ENCODE assay signal across 1 cellular context in genomic region chr2:121705958-121706357, GRCh38.
TF ChIP-seq lines count a peak whose summit lies in the region.

No MANE protein-coding gene starts in this region.

TF ChIP-seq in HepG2, 621 proteins besides CTCF, POLR2A, EP300 and RAD21 (continued from another document):
- TF ChIP-seq NFAT5 (CRISPR knock-in tag; IDR thresholded peaks at IDR 0.05) (no peak), PHF21A (CRISPR knock-in tag; IDR thresholded peaks at IDR 0.05) (no peak), SALL1 (CRISPR knock-in tag; IDR thresholded peaks at IDR 0.05) (peak; percentile 41; the same call in 1 of the 2 replicates), ZSCAN9 (CRISPR knock-in tag; IDR thresholded peaks at IDR 0.05; ENCODE audit: borderline replicate concordance) (0 out of 2 replicates have a peak, but pooled peaks have one; percentile 22), GMEB2 (CRISPR knock-in tag; IDR thresholded peaks at IDR 0.05; ENCODE audit: low read depth) (no peak), ZNF224 (CRISPR knock-in tag; IDR thresholded peaks at IDR 0.05) (no peak), DNMT1 (CRISPR knock-in tag; IDR thresholded peaks at IDR 0.05) (no peak), SMAD9 (CRISPR knock-in tag; IDR thresholded peaks at IDR 0.05) (no peak), SAP130 (CRISPR knock-in tag; IDR thresholded peaks at IDR 0.05; ENCODE audit: low read depth) (peak; percentile 47), ZNF367 (CRISPR knock-in tag; IDR thresholded peaks at IDR 0.05; ENCODE audit: borderline replicate concordance) (no peak), ZNF784 (CRISPR knock-in tag; IDR thresholded peaks at IDR 0.05; ENCODE audit: borderline replicate concordance) (no peak), MEIS2 (CRISPR knock-in tag; IDR thresholded peaks at IDR 0.05) (no peak), PAF1 (CRISPR knock-in tag; IDR thresholded peaks at IDR 0.05) (no peak), NAIF1 (CRISPR knock-in tag; IDR thresholded peaks at IDR 0.05; ENCODE audit: borderline replicate concordance) (no peak), MAFG (CRISPR knock-in tag; IDR thresholded peaks at IDR 0.05) (no peak), REXO4 (CRISPR knock-in tag; IDR thresholded peaks at IDR 0.05; ENCODE audit: borderline replicate concordance) (no peak), HMG20A (CRISPR knock-in tag; IDR thresholded peaks at IDR 0.05; ENCODE audit: borderline replicate concordance) (peak; percentile 28; the same call in 1 of the 2 replicates), ARNT2 (CRISPR knock-in tag; IDR thresholded peaks at IDR 0.05; ENCODE audit: low read depth) (0 out of 2 replicates have a peak, but pooled peaks have one; percentile 25), FOXJ3 (CRISPR knock-in tag; IDR thresholded peaks at IDR 0.05; ENCODE audit: borderline replicate concordance) (no peak), ZNF101 (CRISPR knock-in tag; IDR thresholded peaks at IDR 0.05; ENCODE audit: borderline replicate concordance, low read depth) (no peak), NBN (conservative IDR thresholded peaks at IDR 0.05) (no peak)
- TF ChIP-seq, protein P1, sequence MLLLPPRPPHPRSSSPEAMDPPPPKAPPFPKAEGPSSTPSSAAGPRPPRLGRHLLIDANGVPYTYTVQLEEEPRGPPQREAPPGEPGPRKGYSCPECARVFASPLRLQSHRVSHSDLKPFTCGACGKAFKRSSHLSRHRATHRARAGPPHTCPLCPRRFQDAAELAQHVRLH (CRISPR knock-in tag; IDR thresholded peaks at IDR 0.05; ENCODE audit: borderline replicate concordance, low read depth) = no peak
- TF ChIP-seq, protein P2, sequence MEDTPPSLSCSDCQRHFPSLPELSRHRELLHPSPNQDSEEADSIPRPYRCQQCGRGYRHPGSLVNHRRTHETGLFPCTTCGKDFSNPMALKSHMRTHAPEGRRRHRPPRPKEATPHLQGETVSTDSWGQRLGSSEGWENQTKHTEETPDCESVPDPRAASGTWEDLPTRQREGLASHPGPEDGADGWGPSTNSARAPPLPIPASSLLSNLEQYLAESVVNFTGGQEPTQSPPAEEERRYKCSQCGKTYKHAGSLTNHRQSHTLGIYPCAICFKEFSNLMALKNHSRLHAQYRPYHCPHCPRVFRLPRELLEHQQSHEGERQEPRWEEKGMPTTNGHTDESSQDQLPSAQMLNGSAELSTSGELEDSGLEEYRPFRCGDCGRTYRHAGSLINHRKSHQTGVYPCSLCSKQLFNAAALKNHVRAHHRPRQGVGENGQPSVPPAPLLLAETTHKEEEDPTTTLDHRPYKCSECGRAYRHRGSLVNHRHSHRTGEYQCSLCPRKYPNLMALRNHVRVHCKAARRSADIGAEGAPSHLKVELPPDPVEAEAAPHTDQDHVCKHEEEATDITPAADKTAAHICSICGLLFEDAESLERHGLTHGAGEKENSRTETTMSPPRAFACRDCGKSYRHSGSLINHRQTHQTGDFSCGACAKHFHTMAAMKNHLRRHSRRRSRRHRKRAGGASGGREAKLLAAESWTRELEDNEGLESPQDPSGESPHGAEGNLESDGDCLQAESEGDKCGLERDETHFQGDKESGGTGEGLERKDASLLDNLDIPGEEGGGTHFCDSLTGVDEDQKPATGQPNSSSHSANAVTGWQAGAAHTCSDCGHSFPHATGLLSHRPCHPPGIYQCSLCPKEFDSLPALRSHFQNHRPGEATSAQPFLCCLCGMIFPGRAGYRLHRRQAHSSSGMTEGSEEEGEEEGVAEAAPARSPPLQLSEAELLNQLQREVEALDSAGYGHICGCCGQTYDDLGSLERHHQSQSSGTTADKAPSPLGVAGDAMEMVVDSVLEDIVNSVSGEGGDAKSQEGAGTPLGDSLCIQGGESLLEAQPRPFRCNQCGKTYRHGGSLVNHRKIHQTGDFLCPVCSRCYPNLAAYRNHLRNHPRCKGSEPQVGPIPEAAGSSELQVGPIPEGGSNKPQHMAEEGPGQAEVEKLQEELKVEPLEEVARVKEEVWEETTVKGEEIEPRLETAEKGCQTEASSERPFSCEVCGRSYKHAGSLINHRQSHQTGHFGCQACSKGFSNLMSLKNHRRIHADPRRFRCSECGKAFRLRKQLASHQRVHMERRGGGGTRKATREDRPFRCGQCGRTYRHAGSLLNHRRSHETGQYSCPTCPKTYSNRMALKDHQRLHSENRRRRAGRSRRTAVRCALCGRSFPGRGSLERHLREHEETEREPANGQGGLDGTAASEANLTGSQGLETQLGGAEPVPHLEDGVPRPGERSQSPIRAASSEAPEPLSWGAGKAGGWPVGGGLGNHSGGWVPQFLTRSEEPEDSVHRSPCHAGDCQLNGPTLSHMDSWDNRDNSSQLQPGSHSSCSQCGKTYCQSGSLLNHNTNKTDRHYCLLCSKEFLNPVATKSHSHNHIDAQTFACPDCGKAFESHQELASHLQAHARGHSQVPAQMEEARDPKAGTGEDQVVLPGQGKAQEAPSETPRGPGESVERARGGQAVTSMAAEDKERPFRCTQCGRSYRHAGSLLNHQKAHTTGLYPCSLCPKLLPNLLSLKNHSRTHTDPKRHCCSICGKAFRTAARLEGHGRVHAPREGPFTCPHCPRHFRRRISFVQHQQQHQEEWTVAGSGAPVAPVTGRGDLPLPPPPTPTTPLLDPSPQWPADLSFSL (CRISPR knock-in tag; IDR thresholded peaks at IDR 0.05) = no peak
- TF ChIP-seq, protein P3, sequence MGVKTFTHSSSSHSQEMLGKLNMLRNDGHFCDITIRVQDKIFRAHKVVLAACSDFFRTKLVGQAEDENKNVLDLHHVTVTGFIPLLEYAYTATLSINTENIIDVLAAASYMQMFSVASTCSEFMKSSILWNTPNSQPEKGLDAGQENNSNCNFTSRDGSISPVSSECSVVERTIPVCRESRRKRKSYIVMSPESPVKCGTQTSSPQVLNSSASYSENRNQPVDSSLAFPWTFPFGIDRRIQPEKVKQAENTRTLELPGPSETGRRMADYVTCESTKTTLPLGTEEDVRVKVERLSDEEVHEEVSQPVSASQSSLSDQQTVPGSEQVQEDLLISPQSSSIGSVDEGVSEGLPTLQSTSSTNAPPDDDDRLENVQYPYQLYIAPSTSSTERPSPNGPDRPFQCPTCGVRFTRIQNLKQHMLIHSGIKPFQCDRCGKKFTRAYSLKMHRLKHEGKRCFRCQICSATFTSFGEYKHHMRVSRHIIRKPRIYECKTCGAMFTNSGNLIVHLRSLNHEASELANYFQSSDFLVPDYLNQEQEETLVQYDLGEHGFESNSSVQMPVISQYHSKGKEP (CRISPR knock-in tag; IDR thresholded peaks at IDR 0.05) = no peak
- TF ChIP-seq, protein P4, sequence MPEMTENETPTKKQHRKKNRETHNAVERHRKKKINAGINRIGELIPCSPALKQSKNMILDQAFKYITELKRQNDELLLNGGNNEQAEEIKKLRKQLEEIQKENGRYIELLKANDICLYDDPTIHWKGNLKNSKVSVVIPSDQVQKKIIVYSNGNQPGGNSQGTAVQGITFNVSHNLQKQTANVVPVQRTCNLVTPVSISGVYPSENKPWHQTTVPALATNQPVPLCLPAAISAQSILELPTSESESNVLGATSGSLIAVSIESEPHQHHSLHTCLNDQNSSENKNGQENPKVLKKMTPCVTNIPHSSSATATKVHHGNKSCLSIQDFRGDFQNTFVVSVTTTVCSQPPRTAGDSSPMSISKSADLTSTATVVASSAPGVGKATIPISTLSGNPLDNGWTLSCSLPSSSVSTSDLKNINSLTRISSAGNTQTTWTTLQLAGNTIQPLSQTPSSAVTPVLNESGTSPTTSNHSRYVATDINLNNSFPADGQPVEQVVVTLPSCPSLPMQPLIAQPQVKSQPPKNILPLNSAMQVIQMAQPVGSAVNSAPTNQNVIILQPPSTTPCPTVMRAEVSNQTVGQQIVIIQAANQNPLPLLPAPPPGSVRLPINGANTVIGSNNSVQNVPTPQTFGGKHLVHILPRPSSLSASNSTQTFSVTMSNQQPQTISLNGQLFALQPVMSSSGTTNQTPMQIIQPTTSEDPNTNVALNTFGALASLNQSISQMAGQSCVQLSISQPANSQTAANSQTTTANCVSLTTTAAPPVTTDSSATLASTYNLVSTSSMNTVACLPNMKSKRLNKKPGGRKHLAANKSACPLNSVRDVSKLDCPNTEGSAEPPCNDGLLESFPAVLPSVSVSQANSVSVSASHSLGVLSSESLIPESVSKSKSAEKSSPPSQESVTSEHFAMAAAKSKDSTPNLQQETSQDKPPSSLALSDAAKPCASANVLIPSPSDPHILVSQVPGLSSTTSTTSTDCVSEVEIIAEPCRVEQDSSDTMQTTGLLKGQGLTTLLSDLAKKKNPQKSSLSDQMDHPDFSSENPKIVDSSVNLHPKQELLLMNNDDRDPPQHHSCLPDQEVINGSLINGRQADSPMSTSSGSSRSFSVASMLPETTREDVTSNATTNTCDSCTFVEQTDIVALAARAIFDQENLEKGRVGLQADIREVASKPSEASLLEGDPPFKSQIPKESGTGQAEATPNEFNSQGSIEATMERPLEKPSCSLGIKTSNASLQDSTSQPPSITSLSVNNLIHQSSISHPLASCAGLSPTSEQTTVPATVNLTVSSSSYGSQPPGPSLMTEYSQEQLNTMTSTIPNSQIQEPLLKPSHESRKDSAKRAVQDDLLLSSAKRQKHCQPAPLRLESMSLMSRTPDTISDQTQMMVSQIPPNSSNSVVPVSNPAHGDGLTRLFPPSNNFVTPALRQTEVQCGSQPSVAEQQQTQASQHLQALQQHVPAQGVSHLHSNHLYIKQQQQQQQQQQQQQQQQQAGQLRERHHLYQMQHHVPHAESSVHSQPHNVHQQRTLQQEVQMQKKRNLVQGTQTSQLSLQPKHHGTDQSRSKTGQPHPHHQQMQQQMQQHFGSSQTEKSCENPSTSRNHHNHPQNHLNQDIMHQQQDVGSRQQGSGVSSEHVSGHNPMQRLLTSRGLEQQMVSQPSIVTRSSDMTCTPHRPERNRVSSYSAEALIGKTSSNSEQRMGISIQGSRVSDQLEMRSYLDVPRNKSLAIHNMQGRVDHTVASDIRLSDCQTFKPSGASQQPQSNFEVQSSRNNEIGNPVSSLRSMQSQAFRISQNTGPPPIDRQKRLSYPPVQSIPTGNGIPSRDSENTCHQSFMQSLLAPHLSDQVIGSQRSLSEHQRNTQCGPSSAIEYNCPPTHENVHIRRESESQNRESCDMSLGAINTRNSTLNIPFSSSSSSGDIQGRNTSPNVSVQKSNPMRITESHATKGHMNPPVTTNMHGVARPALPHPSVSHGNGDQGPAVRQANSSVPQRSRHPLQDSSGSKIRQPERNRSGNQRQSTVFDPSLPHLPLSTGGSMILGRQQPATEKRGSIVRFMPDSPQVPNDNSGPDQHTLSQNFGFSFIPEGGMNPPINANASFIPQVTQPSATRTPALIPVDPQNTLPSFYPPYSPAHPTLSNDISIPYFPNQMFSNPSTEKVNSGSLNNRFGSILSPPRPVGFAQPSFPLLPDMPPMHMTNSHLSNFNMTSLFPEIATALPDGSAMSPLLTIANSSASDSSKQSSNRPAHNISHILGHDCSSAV (CRISPR knock-in tag; IDR thresholded peaks at IDR 0.05; ENCODE audit: borderline replicate concordance) = no peak
